In genomic region chr4:152431784-152432183, GRCh38 we compare ENCODE assay signal across 24 cellular contexts.
"Had no signal": no experiment of that assay in that cellular context is flagged by ENCODE, and none has a peak within 500 bp of the region (broad histone marks: within the 10 kb centered on the region; RNA-seq: fewer than 3 reads in every experiment).

No MANE protein-coding gene starts in this region.

- H3K27me3 Mint-ChIP-seq: activated naive CD4-positive, alpha-beta T cell treated with anti-CD3 and anti-CD28 coated beads, Interleukin-2, amount 10 ng/mL, durations not matched to agents 7 days and 5 days; activated T-cell treated with anti-CD3 and anti-CD28 coated beads, Interleukin-2, amount 50 U/mL, for 24 hours had no signal

- H3K9me3 ChIP-seq: esophagus muscularis mucosa, SK-N-SH, upper lobe of right lung had no signal

- H3K4me3 ChIP-seq: esophagus muscularis mucosa, upper lobe of right lung had no signal

- H3K36me3 ChIP-seq: brain microvascular endothelial cell, esophagus muscularis mucosa, upper lobe of right lung, WERI-Rb-1 had no signal

- H3K27ac Mint-ChIP-seq: activated naive CD4-positive, alpha-beta T cell treated with anti-CD3 and anti-CD28 coated beads, Interleukin-2, amount 10 ng/mL, durations not matched to agents 7 days and 5 days; activated T-cell treated with anti-CD3 and anti-CD28 coated beads, Interleukin-2, amount 50 U/mL, for 24 hours had no signal

- DNase-seq: activated CD4-positive, alpha-beta T cell treated with anti-CD3 and anti-CD28 coated beads for 1 hour; activated CD8-positive, alpha-beta memory T cell treated with anti-CD3 and anti-CD28 coated beads for 24 hours; activated CD8-positive, alpha-beta memory T cell treated with anti-CD3 and anti-CD28 coated beads, Interleukin-2, amount 50 U/mL, for 4 hours; activated effector memory CD4-positive, alpha-beta T cell treated with Interleukin-2 at 50 U/mL for 16 hours; activated naive CD4-positive, alpha-beta T cell treated with anti-CD3 and anti-CD28 coated beads, Interleukin-2, amount 10 ng/mL, durations not matched to agents 7 days and 5 days; activated T-cell treated with anti-CD3 and anti-CD28 coated beads, Interleukin-2, amount 50 U/mL, for 24 hours; aorta; brain microvascular endothelial cell; caudate nucleus; effector memory CD4-positive, alpha-beta T cell; glutamatergic neuron; hippocampal formation; left ventricle myocardium superior; mammary epithelial cell; nucleus accumbens; posterior cingulate gyrus; SK-N-SH; small intestine; stimulated activated CD4-positive, alpha-beta T cell treated with anti-CD3 and anti-CD28 coated beads, Interleukin-2, amount 100 ng/mL, for 24 hours; stimulated activated naive CD4-positive, alpha-beta T cell; upper lobe of right lung; WERI-Rb-1 had no signal

- H3K27ac ChIP-seq: brain microvascular endothelial cell, esophagus muscularis mucosa, upper lobe of right lung, WERI-Rb-1 had no signal

- H3K27me3 ChIP-seq: brain microvascular endothelial cell, esophagus muscularis mucosa, upper lobe of right lung had no signal

- H3K9me2 ChIP-seq: SK-N-SH had no signal

- H3K4me1 ChIP-seq: upper lobe of right lung had no signal

- H3K9me3 Mint-ChIP-seq: activated naive CD4-positive, alpha-beta T cell treated with anti-CD3 and anti-CD28 coated beads, Interleukin-2, amount 10 ng/mL, durations not matched to agents 7 days and 5 days; activated T-cell treated with anti-CD3 and anti-CD28 coated beads, Interleukin-2, amount 50 U/mL, for 24 hours had no signal

- H3K4me3 Mint-ChIP-seq: activated naive CD4-positive, alpha-beta T cell treated with anti-CD3 and anti-CD28 coated beads, Interleukin-2, amount 10 ng/mL, durations not matched to agents 7 days and 5 days; activated T-cell treated with anti-CD3 and anti-CD28 coated beads, Interleukin-2, amount 50 U/mL, for 24 hours had no signal

- ATAC-seq: left ventricle myocardium superior, sciatic nerve, upper lobe of right lung had no signal

- H3K4me2 ChIP-seq: SK-N-SH had no signal
